8 cellular contexts compared by ENCODE assay signal in genomic region chr15:67762610-67763368, GRCh38.
DNase-seq lines count a peak whose midpoint lies in the region; ATAC-seq and TF ChIP-seq lines count a peak whose summit lies in the region.

No MANE protein-coding gene starts in this region.

- in situ Hi-C loops in GM13976 (cut with MboI; ENCODE audit: low sequenced_read_pairs, unreplicated experiment): no loop called here

- peaks cover 14% of the 10 kb centered on the region for H3K36me3 Mint-ChIP-seq in activated CD4-positive, alpha-beta memory T cell treated with anti-CD3 and anti-CD28 coated beads for 36 hours
- H3K36me3 Mint-ChIP-seq in naive B cell: no peaks in the 10 kb centered on the region

- no peak overlapping the region for H3K4me3 ChIP-seq in A673 (ENCODE audit: low read depth, low read length, poor library complexity, severe bottlenecking)

- H3K4me1 ChIP-seq in A673 (ENCODE audit: insufficient read depth, low read length, poor library complexity, severe bottlenecking): peaks cover 9% of the 10 kb centered on the region

- peak overlapping the region; percentile 20 for H3K27ac Mint-ChIP-seq in activated CD4-positive, alpha-beta memory T cell treated with anti-CD3 and anti-CD28 coated beads for 36 hours
- peak overlapping the region in 3 of 6 donors; percentile 13 to 44 (median 24) for H3K27ac Mint-ChIP-seq in naive B cell

- CTCF ChIA-PET in activated CD4-positive, alpha-beta memory T cell treated with anti-CD3 and anti-CD28 coated beads for 36 hours (lab: Charles Lee): no interaction called here
- CTCF ChIA-PET in A673 (lab: Charles Lee): no interaction called here

- H3K27me3 Mint-ChIP-seq in activated CD4-positive, alpha-beta memory T cell treated with anti-CD3 and anti-CD28 coated beads for 36 hours: no peaks in the 10 kb centered on the region
- no peaks in the 10 kb centered on the region for H3K27me3 Mint-ChIP-seq in naive B cell

- H3K9me3 Mint-ChIP-seq in activated CD4-positive, alpha-beta memory T cell treated with anti-CD3 and anti-CD28 coated beads for 36 hours: no peaks in the 10 kb centered on the region
- no peaks in the 10 kb centered on the region for H3K9me3 Mint-ChIP-seq in naive B cell

- H3K27me3 ChIP-seq in A673 (replicated peaks; ENCODE audit: insufficient read depth, low read depth, low read length, poor library complexity): no peaks in the 10 kb centered on the region

- ATAC-seq in HG02852 (IDR thresholded peaks at IDR 0.05; ENCODE audit: unreplicated experiment) (peak; percentile 89), naive B cell (ENCODE audit: low read depth in 2 of 2) (peak; percentile 64 to 69)

- H3K9me3 ChIP-seq in A673 (ENCODE audit: low read depth, low read length, poor library complexity, severe bottlenecking): no peaks in the 10 kb centered on the region

- POLR2A ChIA-PET in activated CD4-positive, alpha-beta memory T cell treated with anti-CD3 and anti-CD28 coated beads for 36 hours (lab: Charles Lee): interaction anchor here (0.6 to 0.8 kb wide), 2 partner anchors 220 to 1468 kb away, joined by 3 read pairs; partner anchors contain the start of gene MAP2K5
- POLR2A ChIA-PET in A673 (lab: Charles Lee; ENCODE audit: low non-redundant PET): no interaction called here

- DNase-seq in GM13976 (ENCODE audit: low spot score): peak; percentile 61
- DNase-seq in activated CD4-positive, alpha-beta memory T cell treated with anti-CD3 and anti-CD28 coated beads for 36 hours: peak; percentile 77
- DNase-seq in naive B cell: peak; percentile 32
- no peak for DNase-seq in NCI-H146 treated with DMSO at 0.1 percent for 48 hours (lab: John Stamatoyannopoulos, UW; ENCODE audit: unreplicated experiment)
- no peak for DNase-seq in A673 (ENCODE audit: low spot score)
- no peak for DNase-seq in LoVo (ENCODE audit: low spot score)
- no peak for DNase-seq in NCI-H1417 treated with DMSO at 0.1 percent for 48 hours (lab: John Stamatoyannopoulos, UW)

- H3K36me3 ChIP-seq in A673 (ENCODE audit: insufficient read depth, low read length, poor library complexity, severe bottlenecking): no peaks in the 10 kb centered on the region

- H3K4me1 Mint-ChIP-seq in activated CD4-positive, alpha-beta memory T cell treated with anti-CD3 and anti-CD28 coated beads for 36 hours (ENCODE audit: low read depth): peaks cover 46% of the 10 kb centered on the region
- peaks cover 52 to 71% (median 69%) of the 10 kb centered on the region in 3 donors for H3K4me1 Mint-ChIP-seq in naive B cell

- no TSS peak for BruUV-seq in A673 (replicated peaks; lab: Mats Ljungman, UMichigan)

- no peak for TF ChIP-seq CTCF in GM13976 (IDR thresholded peaks at IDR 0.05; ENCODE audit: borderline replicate concordance, control extremely low read depth, extremely low read depth, insufficient read depth, missing control alignments)
- TF ChIP-seq CTCF in A673 (conservative IDR thresholded peaks at IDR 0.05; ENCODE audit: low read depth, low read length): no peak

- H3K27ac ChIP-seq in A673 (ENCODE audit: low read depth, low read length, poor library complexity, severe bottlenecking): no peak overlapping the region

- intact Hi-C loops in activated CD4-positive, alpha-beta memory T cell treated with anti-CD3 and anti-CD28 coated beads for 36 hours (cut with micrococcal nuclease): loop anchor here (2.0 to 10.0 kb wide), 3 partner anchors 16 to 228 kb away; no protein-coding TSS in a partner anchor
- intact Hi-C loops in A673 (cut with micrococcal nuclease; ENCODE audit: unreplicated experiment): no loop called here

- H3K4me3 Mint-ChIP-seq in activated CD4-positive, alpha-beta memory T cell treated with anti-CD3 and anti-CD28 coated beads for 36 hours: no peak overlapping the region
- H3K4me3 Mint-ChIP-seq in naive B cell: peak overlapping the region in 2 of 8 donors; percentile 30 to 53

Comparison
In these comparisons a context has a peak if more than half of its experiments do, and no peak if none do; other contexts are left out.
1. DNase-seq: peak in GM13976 (single experiment), activated CD4-positive, alpha-beta memory T cell treated with anti-CD3 and anti-CD28 coated beads for 36 hours (single experiment) and naive B cell (single experiment); none in NCI-H146 treated with DMSO at 0.1 percent for 48 hours (single experiment), A673 (single experiment), LoVo (single experiment) and NCI-H1417 treated with DMSO at 0.1 percent for 48 hours (single experiment).